ENCODE assay signal across 9 cellular contexts in the genomic region with DNA sequence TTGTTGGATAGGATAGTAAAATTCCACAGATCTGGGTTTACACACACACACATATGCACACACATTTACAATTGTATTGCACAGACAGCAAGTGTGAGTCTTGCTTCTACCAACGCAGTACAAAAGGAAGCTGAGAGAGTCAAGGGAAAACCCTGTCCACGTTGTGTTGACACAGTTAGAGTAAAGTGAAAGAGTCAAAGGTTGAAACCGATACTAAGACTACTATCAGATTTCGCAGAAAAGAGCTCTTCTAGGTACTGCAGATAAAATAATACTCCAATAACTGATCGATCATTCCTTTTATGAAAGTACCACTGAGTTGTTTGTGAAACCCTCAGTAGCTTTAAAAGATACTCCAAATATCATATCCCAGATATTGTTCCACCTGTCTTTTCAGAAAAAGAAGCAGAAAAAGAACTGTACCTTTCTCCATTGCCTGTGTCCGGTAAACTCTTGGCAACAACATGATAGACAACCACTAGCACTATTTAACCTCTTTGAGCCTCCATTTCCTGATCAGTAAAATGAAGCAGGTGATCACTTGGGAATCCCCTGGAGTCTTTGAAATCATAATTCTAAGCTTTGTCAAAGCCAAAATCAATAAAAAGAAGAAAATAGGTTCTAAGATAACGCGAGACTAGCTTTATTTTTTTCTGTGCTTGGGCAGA.
DNase-seq lines count a peak whose midpoint lies in the region; ATAC-seq and TF ChIP-seq lines count a peak whose summit lies in the region.
"Had no signal": no experiment of that assay in that cellular context is flagged by ENCODE, and none has a peak within 500 bp of the region (broad histone marks: within the 10 kb centered on the region; RNA-seq: fewer than 3 reads in every experiment).

No MANE protein-coding gene starts in this region.

- H3K4me1 ChIP-seq in CD8-positive, alpha-beta T cell (ENCODE audit: insufficient read depth, low read length) = peaks cover 19% of the 10 kb centered on the region
- H3K4me1 ChIP-seq in BE2C = no peaks in the 10 kb centered on the region

- CTCF ChIA-PET in CD8-positive, alpha-beta T cell (lab: Charles Lee) = interaction anchor here (0.6 to 1.7 kb wide), 7 partner anchors 11 to 128 kb away, joined by 3 to 7 read pairs (median 3); no protein-coding TSS in a partner anchor
- CTCF ChIA-PET in activated CD8-positive, alpha-beta T cell treated with anti-CD3 and anti-CD28 coated beads, Interleukin-2, amount 10 ng/mL, durations not matched to agents 7 days and 5 days (lab: Charles Lee) = interaction anchor here (0.9 to 2.9 kb wide), 15 partner anchors 10 to 212 kb away, joined by 3 to 11 read pairs (median 4); no protein-coding TSS in a partner anchor

- H3K4me1 Mint-ChIP-seq in CD8-positive, alpha-beta T cell (ENCODE audit: low read depth) = peaks cover 51% of the 10 kb centered on the region
- H3K4me1 Mint-ChIP-seq in activated CD8-positive, alpha-beta T cell treated with anti-CD3 and anti-CD28 coated beads, Interleukin-2, amount 10 ng/mL, durations not matched to agents 7 days and 5 days (ENCODE audit: low read depth) = peaks cover 57% of the 10 kb centered on the region

- POLR2A ChIA-PET in CD8-positive, alpha-beta T cell (lab: Charles Lee) = interaction anchor here (0.6 to 1.8 kb wide), 8 partner anchors 11 to 165 kb away, joined by 3 to 11 read pairs (median 4); no protein-coding TSS in a partner anchor
- POLR2A ChIA-PET in activated CD8-positive, alpha-beta T cell treated with anti-CD3 and anti-CD28 coated beads, Interleukin-2, amount 10 ng/mL, durations not matched to agents 7 days and 5 days (lab: Charles Lee) = interaction anchor here (0.7 to 3.9 kb wide), 20 partner anchors 8 to 216 kb away, joined by 3 to 48 read pairs (median 4); no protein-coding TSS in a partner anchor

- peak; percentile 71 for ATAC-seq in CD8-positive, alpha-beta T cell
- ATAC-seq in GM18909 (IDR thresholded peaks at IDR 0.05; ENCODE audit: poor library complexity, unreplicated experiment) (peak; percentile 99), HG02981 (IDR thresholded peaks at IDR 0.05; ENCODE audit: unreplicated experiment) (peak; percentile 97), left cardiac atrium (no peak)
- peak; percentile 92 for ATAC-seq in activated CD8-positive, alpha-beta T cell treated with anti-CD3 and anti-CD28 coated beads, Interleukin-2, amount 10 ng/mL, durations not matched to agents 7 days and 5 days

- intact Hi-C loops in CD8-positive, alpha-beta T cell (cut with DNase I, micrococcal nuclease) = loop anchor here in 1 of 2 experiments (5.0 kb wide), 1 partner anchor 599 kb away; no protein-coding TSS in a partner anchor
- intact Hi-C loops in left cardiac atrium (cut with DNase I) = no loop called here

- H3K9me3 Mint-ChIP-seq in CD8-positive, alpha-beta T cell = no peaks in the 10 kb centered on the region
- peaks cover 38% of the 10 kb centered on the region for H3K9me3 Mint-ChIP-seq in activated CD8-positive, alpha-beta T cell treated with anti-CD3 and anti-CD28 coated beads, Interleukin-2, amount 10 ng/mL, durations not matched to agents 7 days and 5 days (ENCODE audit: insufficient read depth)

- H3K27me3 Mint-ChIP-seq in CD8-positive, alpha-beta T cell (ENCODE audit: low read depth) = no peaks in the 10 kb centered on the region
- H3K27me3 Mint-ChIP-seq in activated CD8-positive, alpha-beta T cell treated with anti-CD3 and anti-CD28 coated beads, Interleukin-2, amount 10 ng/mL, durations not matched to agents 7 days and 5 days (ENCODE audit: low read depth) = no peaks in the 10 kb centered on the region

- H3K36me3 Mint-ChIP-seq in CD8-positive, alpha-beta T cell = no peaks in the 10 kb centered on the region
- H3K36me3 Mint-ChIP-seq in activated CD8-positive, alpha-beta T cell treated with anti-CD3 and anti-CD28 coated beads, Interleukin-2, amount 10 ng/mL, durations not matched to agents 7 days and 5 days (ENCODE audit: low read depth) = peaks cover 42% of the 10 kb centered on the region

- TF ChIP-seq CTCF in CD8-positive, alpha-beta T cell (IDR thresholded peaks at IDR 0.05) = no peak
- TF ChIP-seq CTCF in BE2C (IDR thresholded peaks at IDR 0.05; ENCODE audit: low read depth, low read length) = no peak

- DNase-seq in CD8-positive, alpha-beta T cell = no peak
- DNase-seq in activated CD8-positive, alpha-beta T cell treated with anti-CD3 and anti-CD28 coated beads, Interleukin-2, amount 10 ng/mL, durations not matched to agents 7 days and 5 days = peak; percentile 53
- DNase-seq in left cardiac atrium = no peak
- DNase-seq in DMS114 treated with DMSO at 0.1 percent for 48 hours (lab: John Stamatoyannopoulos, UW; ENCODE audit: unreplicated experiment) = no peak
- DNase-seq in BE2C = no peak
- no peak for DNase-seq in retina

- H3K27ac Mint-ChIP-seq in CD8-positive, alpha-beta T cell = peak overlapping the region; percentile 82
- peak overlapping the region; percentile 92 for H3K27ac Mint-ChIP-seq in activated CD8-positive, alpha-beta T cell treated with anti-CD3 and anti-CD28 coated beads, Interleukin-2, amount 10 ng/mL, durations not matched to agents 7 days and 5 days

- no peaks in the 10 kb centered on the region for H3K27me3 ChIP-seq in CD8-positive, alpha-beta T cell (ENCODE audit: insufficient read depth, low read length)
- H3K27me3 ChIP-seq in BE2C = no peaks in the 10 kb centered on the region
- H3K27me3 ChIP-seq: cardiac muscle cell had no signal

- H3K9me3 ChIP-seq in CD8-positive, alpha-beta T cell (ENCODE audit: low read length) = no peaks in the 10 kb centered on the region
- no peaks in the 10 kb centered on the region for H3K9me3 ChIP-seq in BE2C

- H3K4me3 ChIP-seq in CD8-positive, alpha-beta T cell (ENCODE audit: low read depth, low read length) = peak overlapping the region; percentile 18
- H3K4me3 ChIP-seq in BE2C (ENCODE audit: low read depth, low read length) = no peak overlapping the region
- H3K4me3 ChIP-seq: cardiac muscle cell had no signal

- H3K4me3 Mint-ChIP-seq in CD8-positive, alpha-beta T cell = peak overlapping the region; percentile 58
- peak overlapping the region; percentile 67 for H3K4me3 Mint-ChIP-seq in activated CD8-positive, alpha-beta T cell treated with anti-CD3 and anti-CD28 coated beads, Interleukin-2, amount 10 ng/mL, durations not matched to agents 7 days and 5 days

- H3K27ac ChIP-seq in CD8-positive, alpha-beta T cell (ENCODE audit: low read depth, low read length) = peak overlapping the region; percentile 27
- H3K27ac ChIP-seq: cardiac muscle cell had no signal

- H3K36me3 ChIP-seq in CD8-positive, alpha-beta T cell (ENCODE audit: insufficient read depth, low read length) = no peaks in the 10 kb centered on the region
- H3K36me3 ChIP-seq in BE2C = no peaks in the 10 kb centered on the region
- H3K36me3 ChIP-seq: cardiac muscle cell had no signal

Comparison
In these comparisons a context has a peak if more than half of its experiments do, and no peak if none do; other contexts are left out.
1. ATAC-seq: peak in CD8-positive, alpha-beta T cell (single experiment), GM18909 (single experiment), HG02981 (single experiment) and activated CD8-positive, alpha-beta T cell treated with anti-CD3 and anti-CD28 coated beads, Interleukin-2, amount 10 ng/mL, durations not matched to agents 7 days and 5 days (single experiment); none in left cardiac atrium (0 of 2).